In genomic region chr3:44992555-44993470, GRCh38 we compare ENCODE assay signal across 8 cellular contexts. TPM values are rescaled to one million over a fixed set of nuclear protein-coding genes. Genes with fewer than 3 reads are reported as not detected.
DNase-seq lines count a peak whose midpoint lies in the region; ATAC-seq and TF ChIP-seq lines count a peak whose summit lies in the region.

No MANE protein-coding gene starts in this region.

- DNase-seq in AG04450 (ENCODE audit: low read depth, low spot score) (no peak), GM20000 (ENCODE audit: low spot score) (peak; percentile 35), UCSD-AML1 (lab: John Stamatoyannopoulos, UW; ENCODE audit: unreplicated experiment) (peak; percentile 21), amniotic stem cell (lab: John Stamatoyannopoulos, UW) (no peak)

- 66% methylated on average over 7 of the region's 7 CpGs for WGBS in urinary bladder

- H3K36me3 ChIP-seq in iPS-18a (ENCODE audit: control insufficient read depth, low read depth, low read length) (peaks cover 63% of the 10 kb centered on the region), urinary bladder (ENCODE audit: insufficient read depth) (peaks cover 2% of the 10 kb centered on the region)

- peak; percentile 73 for TF ChIP-seq CTCF in AG04450 (IDR thresholded peaks at IDR 0.05; ENCODE audit: low read depth, low read length)
- TF ChIP-seq CTCF in GM20000 (IDR thresholded peaks at IDR 0.05; ENCODE audit: extremely low read depth, missing control alignments): peak; percentile 50

- H3K9ac ChIP-seq in iPS-18a (ENCODE audit: low read length): no peak overlapping the region

- H3K27me3 ChIP-seq in AG04450 (ENCODE audit: control insufficient read depth, insufficient read depth, low read length) (no peaks in the 10 kb centered on the region), iPS-18a (ENCODE audit: control insufficient read depth, insufficient read depth, low read length) (no peaks in the 10 kb centered on the region)

- H3K4me1 ChIP-seq in iPS-18a (ENCODE audit: control insufficient read depth, low read depth, low read length) (peaks cover 26% of the 10 kb centered on the region), urinary bladder (ENCODE audit: insufficient read depth) (no peaks in the 10 kb centered on the region)

- H3K9me3 ChIP-seq in AG04450 (ENCODE audit: control insufficient read depth, insufficient read depth, low read length) (no peaks in the 10 kb centered on the region), iPS-18a (ENCODE audit: control insufficient read depth, low read depth, low read length) (no peaks in the 10 kb centered on the region)

- ATAC-seq in activated CD4-positive, CD25-positive, alpha-beta regulatory T cell treated with anti-CD3 and anti-CD28 coated beads, Interleukin-2, amount 50 U/mL, for 24 hours: no peak
- no peak for ATAC-seq in GM19463 (IDR thresholded peaks at IDR 0.05; ENCODE audit: unreplicated experiment)

- H3K4me3 ChIP-seq in AG04450 (ENCODE audit: low read depth, low read length) (no peak overlapping the region), iPS-18a (ENCODE audit: low read length) (no peak overlapping the region), urinary bladder (ENCODE audit: low read depth, low read length) (no peak overlapping the region)

- POLR2A ChIA-PET in AG04450 (lab: Yijun Ruan, JAX): interaction anchor here (1.0 to 1.4 kb wide), 2 partner anchors 17 to 19 kb away, joined by 3 to 8 read pairs; partner anchors contain the start of genes EXOSC7 and ZDHHC3

- H3K27ac ChIP-seq in AG04450 (ENCODE audit: low read depth, low read length): peak overlapping the region; percentile 22
- peak overlapping the region; percentile 10 for H3K27ac ChIP-seq in iPS-18a (ENCODE audit: low read length)
- peak overlapping the region; percentile 27 for H3K27ac ChIP-seq in urinary bladder (ENCODE audit: low read depth)

- CTCF ChIA-PET in AG04450 (lab: Charles Lee): interaction anchor here (1.3 to 8.3 kb wide), 6 partner anchors 9 to 506 kb away, joined by 3 to 47 read pairs (median 5); partner anchors contain the start of genes EXOSC7 and ZDHHC3

RNA-seq across cellular contexts. Expression of gene EXOSC7, which starts 16.8 kb away (rescaled TPM):
- polyA plus RNA-seq in AG04450 (2011; rRNA removed) (62.5 and 70.6 TPM in 2 replicates), urinary bladder (32.5 TPM)
- polyA minus RNA-seq in AG04450 (2011; rRNA and poly(A)+ RNA removed): 37.5 and 41.9 TPM in 2 replicates
- 33.4 TPM for total RNA-seq in urinary bladder

RNA-seq across cellular contexts. Expression of gene ZDHHC3, which starts 16.8 kb away (rescaled TPM):
- 92.7 and 124 TPM in 2 replicates for polyA plus RNA-seq in AG04450 (2011; rRNA removed)
- 168 and 253 TPM in 2 replicates for polyA minus RNA-seq in AG04450 (2011; rRNA and poly(A)+ RNA removed)
- 56.1 TPM for total RNA-seq in urinary bladder
- 44.7 TPM for polyA plus RNA-seq in urinary bladder

RNA-seq across cellular contexts. Expression of gene CLEC3B, which starts 33.3 kb away (rescaled TPM):
- polyA plus RNA-seq in AG04450 (2011; rRNA removed): 4.3 and 4.8 TPM in 2 replicates
- 0.60 and 0.91 TPM in 2 replicates for polyA minus RNA-seq in AG04450 (2011; rRNA and poly(A)+ RNA removed)
- total RNA-seq in urinary bladder: 89.4 TPM
- polyA plus RNA-seq in urinary bladder: 219 TPM

Comparison
In these comparisons a context has a peak if more than half of its experiments do, and no peak if none do; other contexts are left out.
1. DNase-seq: peak in GM20000 (single experiment) and UCSD-AML1 (single experiment); none in AG04450 (single experiment) and amniotic stem cell (single experiment).
2. RNA of gene CLEC3B, which starts 33.3 kb away (polyA plus RNA-seq): 219 TPM in urinary bladder (single experiment); 4.3 to 4.8 TPM in AG04450; every median in the first group is over 10 times any median in the second.
3. Peak in every context shown above with its lines, with median percentiles within 50 percentile points of each other: H3K27ac ChIP-seq.